ENCODE assay signal across 9 cellular contexts in genomic region chr15:25790003-25790660, GRCh38.
DNase-seq lines count a peak whose midpoint lies in the region; ATAC-seq and TF ChIP-seq lines count a peak whose summit lies in the region.
"Had no signal": no experiment of that assay in that cellular context is flagged by ENCODE, and none has a peak within 500 bp of the region (broad histone marks: within the 10 kb centered on the region; RNA-seq: fewer than 3 reads in every experiment).

No MANE protein-coding gene starts in this region.

- peak overlapping the region; percentile 80 for H3K27ac ChIP-seq in suprapubic skin
- H3K27ac ChIP-seq: A549 had no signal

- WGBS in suprapubic skin = 34% methylated on average over 7 of the region's 7 CpGs

- DNase-seq in activated CD4-positive, CD25-positive, alpha-beta regulatory T cell (lab: John Stamatoyannopoulos, UW) = no peak
- DNase-seq in amniotic stem cell (lab: John Stamatoyannopoulos, UW) = peak; percentile 38
- DNase-seq in mucosa of gallbladder (ENCODE audit: low spot score) = peak; percentile 41
- DNase-seq in suprapubic skin (ENCODE audit: low spot score in 2 of 2) = peak in 1 of 2 donors; percentile 82

- no peak for TF ChIP-seq EP300 in suprapubic skin (IDR thresholded peaks at IDR 0.05)

- peak in 1 of 2 donors; percentile 7 for TF ChIP-seq CTCF in suprapubic skin (IDR thresholded peaks at IDR 0.05)

- peak; percentile 86 to 90 for ATAC-seq in activated CD4-positive, CD25-positive, alpha-beta regulatory T cell treated with anti-CD3 and anti-CD28 coated beads, Interleukin-2, amount 50 U/mL, for 24 hours
- no peak for ATAC-seq in HG03159 (IDR thresholded peaks at IDR 0.05; ENCODE audit: unreplicated experiment)
- ATAC-seq in SK-N-SH treated with all-trans-retinoic acid at 6 μM for 48 hours = no peak
- ATAC-seq in HG02798 (IDR thresholded peaks at IDR 0.05; ENCODE audit: poor library complexity, unreplicated experiment) = no peak

- no peaks in the 10 kb centered on the region for H3K9me3 ChIP-seq in suprapubic skin
- H3K9me3 ChIP-seq: A549 had no signal

- H3K36me3 ChIP-seq in suprapubic skin = no peaks in the 10 kb centered on the region

- no peak for TF ChIP-seq POLR2A in suprapubic skin (IDR thresholded peaks at IDR 0.05)

- H3K27me3 ChIP-seq in suprapubic skin = no peaks in the 10 kb centered on the region

- H3K4me3 ChIP-seq in suprapubic skin = no peak overlapping the region
- H3K4me3 ChIP-seq: A549 had no signal

- H3K4me1 ChIP-seq in suprapubic skin = peaks cover 49% of the 10 kb centered on the region

TF ChIP-seq in SK-N-SH treated with all-trans-retinoic acid at 6 μM for 48 hours, 23 proteins besides CTCF, POLR2A, EP300 and RAD21:
- TF ChIP-seq PATZ1 (CRISPR knock-in tag; IDR thresholded peaks at IDR 0.05; ENCODE audit: borderline replicate concordance) = no peak
- TF ChIP-seq TOX (CRISPR knock-in tag; IDR thresholded peaks at IDR 0.05; ENCODE audit: borderline replicate concordance) = no peak
- TF ChIP-seq ZNF8 (CRISPR knock-in tag; IDR thresholded peaks at IDR 0.05) = no peak
- TF ChIP-seq ARNTL (CRISPR knock-in tag; IDR thresholded peaks at IDR 0.05; ENCODE audit: borderline replicate concordance, low read depth) = no peak
- no peak for TF ChIP-seq ZFP3 (CRISPR knock-in tag; IDR thresholded peaks at IDR 0.05)
- TF ChIP-seq OSR1 (CRISPR knock-in tag; IDR thresholded peaks at IDR 0.05) = no peak
- no peak for TF ChIP-seq ZNF70 (CRISPR knock-in tag; IDR thresholded peaks at IDR 0.05)
- TF ChIP-seq PPARA (CRISPR knock-in tag; IDR thresholded peaks at IDR 0.05; ENCODE audit: borderline replicate concordance) = no peak
- no peak for TF ChIP-seq ZFP30 (CRISPR knock-in tag; IDR thresholded peaks at IDR 0.05)
- TF ChIP-seq CSRNP3 (CRISPR knock-in tag; IDR thresholded peaks at IDR 0.05) = no peak
- TF ChIP-seq RARB (CRISPR knock-in tag; IDR thresholded peaks at IDR 0.05) = no peak
- TF ChIP-seq BACH2 (CRISPR knock-in tag; IDR thresholded peaks at IDR 0.05; ENCODE audit: borderline replicate concordance) = no peak
- no peak for TF ChIP-seq CREB5 (CRISPR knock-in tag; IDR thresholded peaks at IDR 0.05; ENCODE audit: low read depth)
- no peak for TF ChIP-seq CSDC2 (CRISPR knock-in tag; IDR thresholded peaks at IDR 0.05)
- TF ChIP-seq ZNF565 (CRISPR knock-in tag; conservative IDR thresholded peaks at IDR 0.05; ENCODE audit: low read depth) = no peak

Comparison
In these comparisons a context has a peak if more than half of its experiments do, and no peak if none do; other contexts are left out.
1. ATAC-seq: peak in activated CD4-positive, CD25-positive, alpha-beta regulatory T cell treated with anti-CD3 and anti-CD28 coated beads, Interleukin-2, amount 50 U/mL, for 24 hours (2 of 2); none in HG03159 (single experiment), SK-N-SH treated with all-trans-retinoic acid at 6 μM for 48 hours (single experiment) and HG02798 (single experiment).
2. DNase-seq: peak in amniotic stem cell (single experiment) and mucosa of gallbladder (single experiment); none in activated CD4-positive, CD25-positive, alpha-beta regulatory T cell (0 of 4).